Comparison of ENCODE assay signal across 37 cellular contexts in genomic region chr18:35570182-35570581, GRCh38.
"Had no signal": no experiment of that assay in that cellular context is flagged by ENCODE, and none has a peak within 500 bp of the region (broad histone marks: within the 10 kb centered on the region; RNA-seq: fewer than 3 reads in every experiment).

No MANE protein-coding gene starts in this region.

- H3K4me1 ChIP-seq: body of pancreas, breast epithelium had no signal

- ATAC-seq: activated CD4-positive, alpha-beta T cell treated with anti-CD3 and anti-CD28 coated beads for 36 hours; activated CD4-positive, CD25-positive, alpha-beta regulatory T cell treated with anti-CD3 and anti-CD28 coated beads, Interleukin-2, amount 50 U/mL, for 24 hours; activated CD8-positive, alpha-beta memory T cell treated with anti-CD3 and anti-CD28 coated beads, Interleukin-2, amount 10 ng/mL, durations not matched to agents 7 days and 5 days; activated CD8-positive, alpha-beta T cell treated with anti-CD3 and anti-CD28 coated beads, Interleukin-2, amount 10 ng/mL, durations not matched to agents 7 days and 5 days; activated naive CD8-positive, alpha-beta T cell treated with anti-CD3 and anti-CD28 coated beads, Interleukin-2, amount 50 U/mL, for 24 hours; body of pancreas; WTC11 had no signal

- H3K36me3 Mint-ChIP-seq: activated naive CD4-positive, alpha-beta T cell treated with anti-CD3 and anti-CD28 coated beads, Interleukin-2, amount 50 U/mL, for 24 hours; activated naive CD8-positive, alpha-beta T cell; activated naive CD8-positive, alpha-beta T cell treated with anti-CD3 and anti-CD28 coated beads, Interleukin-2, amount 10 ng/mL, durations not matched to agents 7 days and 5 days; WTC11 had no signal

- FAIRE-seq: astrocyte had no signal

- H3K27me3 Mint-ChIP-seq: activated CD4-positive, alpha-beta memory T cell treated with anti-CD3 and anti-CD28 coated beads, Interleukin-2, amount 10 ng/mL, durations not matched to agents 7 days and 5 days; activated CD4-positive, alpha-beta T cell treated with anti-CD3 and anti-CD28 coated beads for 36 hours; activated naive CD4-positive, alpha-beta T cell treated with anti-CD3 and anti-CD28 coated beads, Interleukin-2, amount 10 ng/mL, durations not matched to agents 7 days and 5 days; activated naive CD4-positive, alpha-beta T cell treated with anti-CD3 and anti-CD28 coated beads, Interleukin-2, amount 50 U/mL, for 24 hours; activated naive CD8-positive, alpha-beta T cell; activated naive CD8-positive, alpha-beta T cell treated with anti-CD3 and anti-CD28 coated beads, Interleukin-2, amount 50 U/mL, for 24 hours; activated T-cell treated with anti-CD3 and anti-CD28 coated beads, Interleukin-2, amount 50 U/mL, for 24 hours had no signal

- H3K36me3 ChIP-seq: brain microvascular endothelial cell, breast epithelium, WERI-Rb-1 had no signal

- H3K4me3 ChIP-seq: body of pancreas, breast epithelium had no signal

- H3K27ac Mint-ChIP-seq: activated CD4-positive, alpha-beta memory T cell treated with anti-CD3 and anti-CD28 coated beads, Interleukin-2, amount 10 ng/mL, durations not matched to agents 7 days and 5 days; activated CD4-positive, alpha-beta T cell treated with anti-CD3 and anti-CD28 coated beads for 36 hours; activated CD4-positive, alpha-beta T cell treated with anti-CD3 and anti-CD28 coated beads, Interleukin-2, amount 10 ng/mL, durations not matched to agents 7 days and 5 days; activated CD8-positive, alpha-beta memory T cell treated with anti-CD3 and anti-CD28 coated beads, Interleukin-2, amount 10 ng/mL, durations not matched to agents 7 days and 5 days; activated CD8-positive, alpha-beta T cell treated with anti-CD3 and anti-CD28 coated beads, Interleukin-2, amount 10 ng/mL, durations not matched to agents 7 days and 5 days; activated naive CD4-positive, alpha-beta T cell treated with anti-CD3 and anti-CD28 coated beads, Interleukin-2, amount 10 ng/mL, durations not matched to agents 7 days and 5 days; activated naive CD4-positive, alpha-beta T cell treated with anti-CD3 and anti-CD28 coated beads, Interleukin-2, amount 50 U/mL, for 24 hours; activated naive CD8-positive, alpha-beta T cell; activated naive CD8-positive, alpha-beta T cell treated with anti-CD3 and anti-CD28 coated beads, Interleukin-2, amount 10 ng/mL, durations not matched to agents 7 days and 5 days; activated naive CD8-positive, alpha-beta T cell treated with anti-CD3 and anti-CD28 coated beads, Interleukin-2, amount 50 U/mL, for 24 hours; activated T-cell treated with anti-CD3 and anti-CD28 coated beads, Interleukin-2, amount 50 U/mL, for 24 hours; activated T-helper 2 cell treated with anti-CD3 and anti-CD28 coated beads, Interferon-gamma antibody, Interleukin-2, Interleukin-4, amounts not matched to agents 10 μg/mL and 5 μg/mL and 100 μg/mL, durations not matched to agents 14 hours and 24 hours and 36 hours; T-helper 1 cell treated with Interleukin-12 subunit alpha and Interleukin-12 subunit beta and Interleukin-4 antibody, amounts not matched to agents 30 μg/mL and 1 μg/mL, for 36 hours; T-helper 2 cell treated with Interferon-gamma antibody and Interleukin-4, amounts not matched to agents 5 μg/mL and 100 μg/mL, for 36 hours; WTC11 had no signal

- H3K4me3 Mint-ChIP-seq: activated CD4-positive, alpha-beta memory T cell treated with anti-CD3 and anti-CD28 coated beads, Interleukin-2, amount 10 ng/mL, durations not matched to agents 7 days and 5 days; activated CD4-positive, alpha-beta T cell treated with anti-CD3 and anti-CD28 coated beads for 36 hours; activated CD4-positive, alpha-beta T cell treated with anti-CD3 and anti-CD28 coated beads, Interleukin-2, amount 10 ng/mL, durations not matched to agents 7 days and 5 days; activated CD8-positive, alpha-beta memory T cell treated with anti-CD3 and anti-CD28 coated beads, Interleukin-2, amount 10 ng/mL, durations not matched to agents 7 days and 5 days; activated CD8-positive, alpha-beta T cell treated with anti-CD3 and anti-CD28 coated beads, Interleukin-2, amount 10 ng/mL, durations not matched to agents 7 days and 5 days; activated naive CD4-positive, alpha-beta T cell treated with anti-CD3 and anti-CD28 coated beads, Interleukin-2, amount 10 ng/mL, durations not matched to agents 7 days and 5 days; activated naive CD4-positive, alpha-beta T cell treated with anti-CD3 and anti-CD28 coated beads, Interleukin-2, amount 50 U/mL, for 24 hours; activated naive CD8-positive, alpha-beta T cell; activated naive CD8-positive, alpha-beta T cell treated with anti-CD3 and anti-CD28 coated beads, Interleukin-2, amount 10 ng/mL, durations not matched to agents 7 days and 5 days; activated naive CD8-positive, alpha-beta T cell treated with anti-CD3 and anti-CD28 coated beads, Interleukin-2, amount 50 U/mL, for 24 hours; activated T-cell treated with anti-CD3 and anti-CD28 coated beads, Interleukin-2, amount 50 U/mL, for 24 hours; T-helper 1 cell treated with Interleukin-12 subunit alpha and Interleukin-12 subunit beta and Interleukin-4 antibody, amounts not matched to agents 30 μg/mL and 1 μg/mL, for 36 hours; T-helper 2 cell treated with Interferon-gamma antibody and Interleukin-4, amounts not matched to agents 5 μg/mL and 100 μg/mL, for 36 hours; WTC11 had no signal

- H3K9me3 Mint-ChIP-seq: activated CD4-positive, alpha-beta memory T cell treated with anti-CD3 and anti-CD28 coated beads, Interleukin-2, amount 10 ng/mL, durations not matched to agents 7 days and 5 days; activated CD4-positive, alpha-beta T cell treated with anti-CD3 and anti-CD28 coated beads, Interleukin-2, amount 10 ng/mL, durations not matched to agents 7 days and 5 days; activated naive CD4-positive, alpha-beta T cell treated with anti-CD3 and anti-CD28 coated beads, Interleukin-2, amount 10 ng/mL, durations not matched to agents 7 days and 5 days; activated naive CD4-positive, alpha-beta T cell treated with anti-CD3 and anti-CD28 coated beads, Interleukin-2, amount 50 U/mL, for 24 hours; activated naive CD8-positive, alpha-beta T cell treated with anti-CD3 and anti-CD28 coated beads, Interleukin-2, amount 10 ng/mL, durations not matched to agents 7 days and 5 days; activated naive CD8-positive, alpha-beta T cell treated with anti-CD3 and anti-CD28 coated beads, Interleukin-2, amount 50 U/mL, for 24 hours; activated T-cell treated with anti-CD3 and anti-CD28 coated beads, Interleukin-2, amount 50 U/mL, for 24 hours; activated T-helper 2 cell treated with anti-CD3 and anti-CD28 coated beads, Interferon-gamma antibody, Interleukin-2, Interleukin-4, amounts not matched to agents 10 μg/mL and 5 μg/mL and 100 μg/mL, durations not matched to agents 14 hours and 24 hours and 36 hours; T-helper 1 cell treated with Interleukin-12 subunit alpha and Interleukin-12 subunit beta and Interleukin-4 antibody, amounts not matched to agents 30 μg/mL and 1 μg/mL, for 36 hours; T-helper 2 cell treated with Interferon-gamma antibody and Interleukin-4, amounts not matched to agents 5 μg/mL and 100 μg/mL, for 36 hours; WTC11 had no signal

- DNase-seq: activated CD4-positive, alpha-beta memory T cell treated with anti-CD3 and anti-CD28 coated beads, Interleukin-2, amount 10 ng/mL, durations not matched to agents 7 days and 5 days; activated CD4-positive, alpha-beta T cell treated with anti-CD3 and anti-CD28 coated beads for 1 hour; activated CD4-positive, alpha-beta T cell treated with anti-CD3 and anti-CD28 coated beads for 36 hours; activated CD4-positive, alpha-beta T cell treated with anti-CD3 and anti-CD28 coated beads for 48 hours; activated CD4-positive, alpha-beta T cell treated with anti-CD3 and anti-CD28 coated beads, Interleukin-2, amount 10 ng/mL, durations not matched to agents 7 days and 5 days; activated CD4-positive, alpha-beta T cell treated with anti-CD3 and anti-CD28 coated beads, Interleukin-2, amount 50 U/mL, for 48 hours; activated CD4-positive, CD25-positive, alpha-beta regulatory T cell; activated CD8-positive, alpha-beta memory T cell treated with anti-CD3 and anti-CD28 coated beads for 24 hours; activated CD8-positive, alpha-beta memory T cell treated with anti-CD3 and anti-CD28 coated beads, Interleukin-2, amount 10 ng/mL, durations not matched to agents 7 days and 5 days; activated CD8-positive, alpha-beta memory T cell treated with anti-CD3 and anti-CD28 coated beads, Interleukin-2, amount 50 U/mL, for 48 hours; activated CD8-positive, alpha-beta T cell treated with anti-CD3 and anti-CD28 coated beads, Interleukin-2, amount 10 ng/mL, durations not matched to agents 7 days and 5 days; activated effector memory CD4-positive, alpha-beta T cell treated with Interleukin-2 at 50 U/mL for 16 hours; activated gamma-delta T cell; activated naive CD4-positive, alpha-beta T cell treated with anti-CD3 and anti-CD28 coated beads, Interleukin-2, amount 10 ng/mL, durations not matched to agents 7 days and 5 days; activated naive CD4-positive, alpha-beta T cell treated with Interleukin-2 at 50 U/mL for 16 hours; activated naive CD8-positive, alpha-beta T cell treated with anti-CD3 and anti-CD28 coated beads, Interleukin-2, amount 10 ng/mL, durations not matched to agents 7 days and 5 days; activated naive CD8-positive, alpha-beta T cell treated with anti-CD3 and anti-CD28 coated beads, Interleukin-2, amount 50 U/mL, for 24 hours; activated T-cell treated with anti-CD3 and anti-CD28 coated beads, Interleukin-2, amount 50 U/mL, for 24 hours; activated T-cell treated with anti-CD3 and anti-CD28 coated beads, Interleukin-2, amount 50 U/mL, for 48 hours; amygdala; anterior cingulate cortex; body of pancreas; brain microvascular endothelial cell; central memory CD4-positive, alpha-beta T cell; T-helper 1 cell; T-helper 2 cell; T-helper 9 cell; WERI-Rb-1 had no signal

- H3K9me3 ChIP-seq: body of pancreas, breast epithelium had no signal

- H3K27me3 ChIP-seq: body of pancreas, brain microvascular endothelial cell, breast epithelium had no signal

- H3K27ac ChIP-seq: body of pancreas, brain microvascular endothelial cell, breast epithelium, WERI-Rb-1 had no signal

- H3K4me1 Mint-ChIP-seq: WTC11 had no signal
